ENCODE assay signal across 1 cellular context in genomic region chr6:143510326-143510725, GRCh38.
TF ChIP-seq lines count a peak whose summit lies in the region.

No MANE protein-coding gene starts in this region.

TF ChIP-seq in K562, 482 proteins besides CTCF, POLR2A, EP300 and RAD21:
- TF ChIP-seq HDGF (IDR thresholded peaks at IDR 0.05) = 0 out of 2 replicates have a peak, but pooled peaks have one; percentile 23
- 0 out of 2 replicates have a peak, but pooled peaks have one; percentile 51 for TF ChIP-seq PREB (CRISPR knock-in tag; IDR thresholded peaks at IDR 0.05)
- 0 out of 2 replicates have a peak, but pooled peaks have one; percentile 18 for TF ChIP-seq BCOR (IDR thresholded peaks at IDR 0.05)
